In the genomic region with DNA sequence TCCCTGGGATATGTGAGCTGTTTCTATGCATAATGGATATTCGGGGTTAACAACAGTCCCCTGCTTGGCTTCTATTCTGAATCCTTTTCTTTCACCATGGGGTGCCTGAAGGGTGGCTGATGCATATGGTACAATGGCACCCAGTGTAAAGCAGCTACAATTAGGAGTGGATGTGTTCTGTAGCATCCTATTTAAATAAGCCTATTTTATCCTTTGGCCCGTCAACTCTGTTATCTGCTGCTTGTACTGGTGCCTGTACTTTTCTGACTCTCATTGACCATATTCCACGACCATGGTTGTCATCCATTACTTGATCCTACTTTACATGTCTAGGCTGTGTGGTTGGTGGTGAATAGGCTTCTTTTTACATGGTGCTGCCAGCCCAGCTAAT, we compare ENCODE assay signal across 8 cellular contexts. TPM values are rescaled to one million over a fixed set of nuclear protein-coding genes. Genes with fewer than 3 reads are reported as not detected.
DNase-seq lines count a peak whose midpoint lies in the region; ATAC-seq lines count a peak whose summit lies in the region.

No MANE protein-coding gene starts in this region.

- H2AFZ ChIP-seq in ACC112 (ENCODE audit: low read length, unreplicated experiment), result no peak overlapping the region

- no peak for DNase-seq in central memory CD8-positive, alpha-beta T cell (ENCODE audit: low spot score in 2 of 2)
- DNase-seq in OCI-M1 (lab: John Stamatoyannopoulos, UW) (no peak), GDM1 (lab: John Stamatoyannopoulos, UW) (no peak), occipital lobe (lab: John Stamatoyannopoulos, UW) (no peak), NCI-H128 (lab: John Stamatoyannopoulos, UW; ENCODE audit: unreplicated experiment) (no peak)

- peaks cover 19% of the 10 kb centered on the region for H3K36me3 Mint-ChIP-seq in central memory CD8-positive, alpha-beta T cell (ENCODE audit: insufficient read depth)

- no peak for ATAC-seq in central memory CD8-positive, alpha-beta T cell (replicated peaks; ENCODE audit: extremely low read depth, poor library complexity, severe bottlenecking)

- peak overlapping the region; percentile 81 for H3K4me3 Mint-ChIP-seq in central memory CD8-positive, alpha-beta T cell

- H3K4me1 ChIP-seq in ACC112 (ENCODE audit: control insufficient read depth, insufficient read depth, low read length, unreplicated experiment) (peaks cover 11% of the 10 kb centered on the region), HUES48 (ENCODE audit: control insufficient read depth, insufficient read depth, low read length) (peaks cover 19% of the 10 kb centered on the region), muscle layer of duodenum (ENCODE audit: control insufficient read depth in 1 of 2, insufficient read depth in 2 of 2, low read length in 2 of 2) (peaks cover 10 to 31% of the 10 kb centered on the region in 2 donors)

- H3K36me3 ChIP-seq in ACC112 (ENCODE audit: insufficient read depth, low read length) (peaks cover 52% of the 10 kb centered on the region), HUES48 (ENCODE audit: control insufficient read depth, insufficient read depth, low read length) (peaks cover 62% of the 10 kb centered on the region), muscle layer of duodenum (ENCODE audit: control insufficient read depth in 1 of 2, insufficient read depth in 2 of 2, low read length in 2 of 2) (peaks cover 37 to 47% of the 10 kb centered on the region in 2 donors)

- H3K4me3 ChIP-seq in ACC112 (ENCODE audit: low read depth, low read length) (peak overlapping the region; percentile 94), HUES48 (ENCODE audit: low read depth, low read length) (peak overlapping the region; percentile 85), muscle layer of duodenum (ENCODE audit: low read depth in 1 of 2, low read length in 2 of 2) (peak overlapping the region; percentile 88)

- H3K27me3 Mint-ChIP-seq in central memory CD8-positive, alpha-beta T cell, result no peaks in the 10 kb centered on the region

- peaks cover 38% of the 10 kb centered on the region for H3K4me1 Mint-ChIP-seq in central memory CD8-positive, alpha-beta T cell

- peak overlapping the region; percentile 90 for H3K27ac Mint-ChIP-seq in central memory CD8-positive, alpha-beta T cell (ENCODE audit: low read depth)

- H3K27ac ChIP-seq in ACC112 (ENCODE audit: low read depth, low read length) (peak overlapping the region; percentile 85; the same call in 1 of the 2 replicates), HUES48 (ENCODE audit: low read depth, low read length) (no peak overlapping the region), muscle layer of duodenum (ENCODE audit: low read length) (peak overlapping the region; percentile 68)

- peaks cover 5% of the 10 kb centered on the region for H3K9me3 Mint-ChIP-seq in central memory CD8-positive, alpha-beta T cell

- H3K9me3 ChIP-seq in HUES48 (ENCODE audit: control insufficient read depth, insufficient read depth, low read length) (peaks cover 19% of the 10 kb centered on the region), muscle layer of duodenum (ENCODE audit: control insufficient read depth in 1 of 2, low read length in 2 of 2) (peaks cover 34 to 39% of the 10 kb centered on the region in 2 donors)

- peaks cover 75% of the 10 kb centered on the region for H3K79me2 ChIP-seq in ACC112 (ENCODE audit: control insufficient read depth, insufficient read depth, low read length, unreplicated experiment)

- H3K27me3 ChIP-seq in ACC112 (ENCODE audit: insufficient read depth, low read length) (no peaks in the 10 kb centered on the region), HUES48 (ENCODE audit: control insufficient read depth, insufficient read depth, low read length) (no peaks in the 10 kb centered on the region), muscle layer of duodenum (ENCODE audit: low read depth, low read length) (no peaks in the 10 kb centered on the region)

- H3K9ac ChIP-seq in HUES48 (ENCODE audit: low read depth, low read length), result peak overlapping the region; percentile 91; the same call in 1 of the 2 replicates

RNA-seq across cellular contexts. Expression of a gene that starts 1.3 kb away (rescaled TPM):
- total RNA-seq in occipital lobe, result 85.2 TPM

RNA-seq across cellular contexts. Expression of a gene that starts 1.8 kb away (rescaled TPM):
- 20.7 TPM for total RNA-seq in occipital lobe
